Comparison of ENCODE assay signal across 14 cellular contexts in genomic region chr18:55241016-55241415, GRCh38.
A peak's percentile ranks its signal among the peaks of the same experiment; 100 is the strongest.
DNase-seq lines count a peak whose midpoint lies in the region; ATAC-seq, FAIRE-seq and TF ChIP-seq lines count a peak whose summit lies in the region.
"Had no signal": no experiment of that assay in that cellular context is flagged by ENCODE, and none has a peak within 500 bp of the region (broad histone marks: within the 10 kb centered on the region; RNA-seq: fewer than 3 reads in every experiment).

No MANE protein-coding gene starts in this region.

- H3K27me3 Mint-ChIP-seq in activated naive CD4-positive, alpha-beta T cell treated with anti-CD3 and anti-CD28 coated beads for 36 hours (ENCODE audit: low read depth), result no peaks in the 10 kb centered on the region
- no peaks in the 10 kb centered on the region for H3K27me3 Mint-ChIP-seq in H9 (ENCODE audit: low read depth)
- H3K27me3 Mint-ChIP-seq: dendritic cell treated with granulocyte-macrophage colony-stimulating factor and Interleukin-4, amounts not matched to agents 40 ng/mL and 50 ng/mL, for 4 days had no signal

- no peak overlapping the region for H3K4me2 ChIP-seq in H9 (ENCODE audit: insufficient read depth, insufficient read length, low read length)

- H3K14ac ChIP-seq in H9 (ENCODE audit: insufficient read depth, low read length), result no peak overlapping the region

- H3K4ac ChIP-seq in H9 (ENCODE audit: low read depth, low read length), result no peak overlapping the region

- H2BK5ac ChIP-seq in H9 (ENCODE audit: insufficient read length, low read length), result no peak overlapping the region

- H3K56ac ChIP-seq in H9 (ENCODE audit: insufficient read length, low read depth, low read length), result no peak overlapping the region

- H3K27me3 ChIP-seq in H9 (ENCODE audit: insufficient read depth, low read length), result no peaks in the 10 kb centered on the region
- H3K27me3 ChIP-seq: MG63, tibial nerve had no signal

- H3K27ac Mint-ChIP-seq in activated naive CD4-positive, alpha-beta T cell treated with anti-CD3 and anti-CD28 coated beads for 36 hours, result no peak overlapping the region
- H3K27ac Mint-ChIP-seq in H9, result no peak overlapping the region
- H3K27ac Mint-ChIP-seq: dendritic cell treated with granulocyte-macrophage colony-stimulating factor and Interleukin-4, amounts not matched to agents 40 ng/mL and 50 ng/mL, for 4 days had no signal

- H4K20me1 ChIP-seq in H9 (ENCODE audit: control insufficient read depth, insufficient read depth, insufficient read length), result no peaks in the 10 kb centered on the region

- H2BK120ac ChIP-seq in H9 (ENCODE audit: low read depth, low read length, poor library complexity, severe bottlenecking), result no peak overlapping the region

- no peak overlapping the region for H3K18ac ChIP-seq in H9 (ENCODE audit: insufficient read length, low read depth, low read length)

- no peaks in the 10 kb centered on the region for H3K36me3 Mint-ChIP-seq in activated naive CD4-positive, alpha-beta T cell treated with anti-CD3 and anti-CD28 coated beads for 36 hours (ENCODE audit: low read depth)
- H3K36me3 Mint-ChIP-seq in H9 (ENCODE audit: insufficient read depth in 1 of 3, low read depth in 3 of 3), result peaks cover 0 to 15% (median 6%) of the 10 kb centered on the region in 3 experiments; a peak in 6 of 7 replicates

- no peak overlapping the region for H4K5ac ChIP-seq in H9 (ENCODE audit: insufficient read length, low read depth, low read length)

- no peak overlapping the region for H2BK20ac ChIP-seq in H9 (ENCODE audit: low read depth, low read length, poor library complexity, severe bottlenecking)

- no peak overlapping the region for H3K23ac ChIP-seq in H9 (ENCODE audit: insufficient read length, low read depth, low read length)

- no peaks in the 10 kb centered on the region for H3K4me1 ChIP-seq in H9 (ENCODE audit: insufficient read depth, low read length)

- no peak overlapping the region for H3K27ac ChIP-seq in H9 (ENCODE audit: insufficient read length, low read depth, low read length)
- H3K27ac ChIP-seq: tibial nerve had no signal

- H4K8ac ChIP-seq in H9 (replicated peaks; ENCODE audit: insufficient read length, low read depth, low read length), result no peak overlapping the region

- no peak overlapping the region for H3K9ac ChIP-seq in H9 (ENCODE audit: extremely low read depth, insufficient read length, low read length)

- H2BK12ac ChIP-seq in H9 (ENCODE audit: insufficient read length, low read depth, low read length), result no peak overlapping the region

- no peaks in the 10 kb centered on the region for H3K4me1 Mint-ChIP-seq in activated naive CD4-positive, alpha-beta T cell treated with anti-CD3 and anti-CD28 coated beads for 36 hours (ENCODE audit: low read depth)
- H3K4me1 Mint-ChIP-seq in H9, result peaks cover 5 to 13% of the 10 kb centered on the region in 2 experiments

- no peaks in the 10 kb centered on the region for H3K79me1 ChIP-seq in H9 (ENCODE audit: insufficient read depth, low read depth, low read length, poor library complexity, severe bottlenecking)

- H3K9me3 ChIP-seq in H9 (ENCODE audit: control insufficient read depth, low read depth, low read length), result no peaks in the 10 kb centered on the region
- H3K9me3 ChIP-seq: MG63, tibial nerve had no signal

- DNase-seq in GM12891 (ENCODE audit: insufficient read length, low spot score) (no peak), H9 (no peak), germinal center (ENCODE audit: low spot score) (no peak)
- DNase-seq in activated naive CD4-positive, alpha-beta T cell treated with anti-CD3 and anti-CD28 coated beads for 36 hours, result no peak
- DNase-seq in stimulated activated CD8-positive, alpha-beta memory T cell treated with anti-CD3 and anti-CD28 coated beads, Interleukin-4, amount 100 ng/mL, for 48 hours, result no peak
- DNase-seq: DMS79, MG63, T-helper 9 cell had no signal

- no CpG with 5 or more reads among the region's 5 CpGs for WGBS in H9 (ENCODE audit: extremely low coverage, insufficient read length, low lambda C conversion rate)

- no peak overlapping the region for H2AFZ ChIP-seq in H9 (ENCODE audit: low read length)

- no peaks in the 10 kb centered on the region for H3K23me2 ChIP-seq in H9 (ENCODE audit: insufficient read length, low read depth, low read length, poor library complexity, severe bottlenecking)

- TF ChIP-seq CTCF in H9 (conservative IDR thresholded peaks at IDR 0.05), result no peak

- no peak for TF ChIP-seq POLR2A in GM12891 (IDR thresholded peaks at IDR 0.05; ENCODE audit: low read depth, low read length)

- H3T11ph ChIP-seq in H9 (ENCODE audit: low read length), result no peak overlapping the region

- peak; percentile 70 for ATAC-seq in GM19395 (IDR thresholded peaks at IDR 0.05; ENCODE audit: unreplicated experiment)
- ATAC-seq in HG02678 (IDR thresholded peaks at IDR 0.05; ENCODE audit: unreplicated experiment), result peak; percentile 46
- ATAC-seq in HG03469 (IDR thresholded peaks at IDR 0.05; ENCODE audit: unreplicated experiment), result peak; percentile 35

- H2BK15ac ChIP-seq in H9 (ENCODE audit: low read depth, low read length), result no peak overlapping the region

- no peak for FAIRE-seq in GM12891 (lab: Jason Lieb, UNC)
- FAIRE-seq: keratinocyte had no signal

- H3K4me3 Mint-ChIP-seq in activated naive CD4-positive, alpha-beta T cell treated with anti-CD3 and anti-CD28 coated beads for 36 hours, result no peak overlapping the region
- no peak overlapping the region for H3K4me3 Mint-ChIP-seq in H9
- H3K4me3 Mint-ChIP-seq: dendritic cell treated with granulocyte-macrophage colony-stimulating factor and Interleukin-4, amounts not matched to agents 40 ng/mL and 50 ng/mL, for 4 days had no signal

- no peaks in the 10 kb centered on the region for H3K79me2 ChIP-seq in H9 (ENCODE audit: insufficient read depth, low read length)

- intact Hi-C loops in activated naive CD4-positive, alpha-beta T cell treated with anti-CD3 and anti-CD28 coated beads for 36 hours (cut with micrococcal nuclease), result no loop called here

- H3K9me3 Mint-ChIP-seq in activated naive CD4-positive, alpha-beta T cell treated with anti-CD3 and anti-CD28 coated beads for 36 hours, result no peaks in the 10 kb centered on the region
- H3K9me3 Mint-ChIP-seq in H9, result no peaks in the 10 kb centered on the region
- H3K9me3 Mint-ChIP-seq: dendritic cell treated with granulocyte-macrophage colony-stimulating factor and Interleukin-4, amounts not matched to agents 40 ng/mL and 50 ng/mL, for 4 days had no signal

- no peak overlapping the region for H2AK5ac ChIP-seq in H9 (ENCODE audit: insufficient read length, low read length)

- H4K91ac ChIP-seq in H9 (ENCODE audit: insufficient read length, low read depth, low read length), result no peak overlapping the region

- CTCF ChIA-PET in activated naive CD4-positive, alpha-beta T cell treated with anti-CD3 and anti-CD28 coated beads for 36 hours (lab: Charles Lee), result no interaction called here

TF ChIP-seq in GM12891, 5 proteins besides CTCF, POLR2A, EP300 and RAD21:
- no peak for TF ChIP-seq POLR2AphosphoS5 (IDR thresholded peaks at IDR 0.05; ENCODE audit: low read depth, low read length)
- no peak for TF ChIP-seq PAX5 (IDR thresholded peaks at IDR 0.05; ENCODE audit: insufficient read depth, low read length, severe bottlenecking)
- no peak for TF ChIP-seq POU2F2 (IDR thresholded peaks at IDR 0.05; ENCODE audit: low read depth, low read length)
- no peak for TF ChIP-seq TAF1 (IDR thresholded peaks at IDR 0.05; ENCODE audit: low read depth, low read length)
- TF ChIP-seq SPI1 (IDR thresholded peaks at IDR 0.05; ENCODE audit: low read depth, low read length), result peak; percentile 64
TF ChIP-seq in GM12891: peak in this region for 1.
